Comparison of ENCODE assay signal across 9 cellular contexts in genomic region chr2:61018798-61019197, GRCh38. TPM values are rescaled to one million over a fixed set of nuclear protein-coding genes. Genes with fewer than 3 reads are reported as not detected.
DNase-seq lines count a peak whose midpoint lies in the region; ATAC-seq and TF ChIP-seq lines count a peak whose summit lies in the region.
"Had no signal": no experiment of that assay in that cellular context is flagged by ENCODE, and none has a peak within 500 bp of the region (broad histone marks: within the 10 kb centered on the region; RNA-seq: fewer than 3 reads in every experiment).

No MANE protein-coding gene starts in this region.

- H3K4me3 ChIP-seq in GM12864 (ENCODE audit: low read depth, low read length) (peak overlapping the region; percentile 68), SK-N-MC (peak overlapping the region; percentile 91), fibroblast of lung (replicated peaks in 1 of 4; ENCODE audit: control extremely low read depth in 1 of 4, insufficient read depth in 1 of 4, low read depth in 3 of 4, low read length in 4 of 4) (peak overlapping the region; percentile 85 to 97 (median 91)), sigmoid colon (peak overlapping the region; percentile 80 to 96 (median 88))

- no peak for TF ChIP-seq POLR2A in sigmoid colon (IDR thresholded peaks at IDR 0.05)

- H3K27me3 ChIP-seq in fibroblast of lung (ENCODE audit: control insufficient read depth, insufficient read depth, low read length) (no peaks in the 10 kb centered on the region), sigmoid colon (no peaks in the 10 kb centered on the region)

- H4K20me1 ChIP-seq in fibroblast of lung (ENCODE audit: control insufficient read depth, extremely low read depth, insufficient read depth, low read length) = no peaks in the 10 kb centered on the region

- H3K4me2 ChIP-seq in fibroblast of lung (ENCODE audit: extremely low read depth, insufficient read depth, low read length) = peak overlapping the region; percentile 81

- intact Hi-C loops in sigmoid colon (cut with DNase I) = loop anchor here (5.0 kb wide), 2 partner anchors 49 to 136 kb away; partner anchors contain the start of genes REL and SANBR

- H3K9me3 ChIP-seq in SK-N-MC (ENCODE audit: low read depth, low read length) = no peaks in the 10 kb centered on the region
- H3K9me3 ChIP-seq in fibroblast of lung (ENCODE audit: control insufficient read depth, insufficient read depth, low read depth, low read length) = no peaks in the 10 kb centered on the region
- no peaks in the 10 kb centered on the region for H3K9me3 ChIP-seq in sigmoid colon

- no peak overlapping the region for H2AFZ ChIP-seq in fibroblast of lung (ENCODE audit: low read length)

- H3K27ac ChIP-seq in SK-N-MC (peak overlapping the region; percentile 62; the same call in 1 of the 2 replicates), fibroblast of lung (ENCODE audit: insufficient read depth, low read length) (no peak overlapping the region), sigmoid colon (peak overlapping the region; percentile 91 to 96 (median 92))

- DNase-seq in GM12864 (ENCODE audit: low read depth) (no peak), SK-N-MC (ENCODE audit: low read depth, low spot score) (no peak), fibroblast of lung (ENCODE audit: low read depth in 2 of 2) (no peak), sigmoid colon (no peak), NCI-H2171 treated with DMSO at 0.1 percent for 48 hours (lab: John Stamatoyannopoulos, UW) (no peak)
- DNase-seq in stimulated activated CD4-positive, alpha-beta T cell treated with anti-CD3 and anti-CD28 coated beads, Interleukin-4, amount 100 ng/mL, for 24 hours = no peak
- DNase-seq: effector CD8-positive, alpha-beta T cell had no signal

- TF ChIP-seq EP300 in sigmoid colon (IDR thresholded peaks at IDR 0.05) = no peak

- WGBS in sigmoid colon, 2 donors = 9 to 29% methylated on average over 6 of the region's 6 CpGs

- TF ChIP-seq CTCF in GM12864 (IDR thresholded peaks at IDR 0.05; ENCODE audit: low read depth, low read length, missing control alignments) = no peak
- no peak for TF ChIP-seq CTCF in fibroblast of lung (conservative IDR thresholded peaks at IDR 0.05 in 1 of 2, IDR thresholded peaks at IDR 0.05 in 1 of 2; ENCODE audit: low read depth in 1 of 2, low read length in 2 of 2)
- no peak for TF ChIP-seq CTCF in sigmoid colon (IDR thresholded peaks at IDR 0.05)

- peaks cover 45% of the 10 kb centered on the region for H3K79me2 ChIP-seq in fibroblast of lung (ENCODE audit: control insufficient read depth, insufficient read depth, low read length)

- no peaks in the 10 kb centered on the region for H3K4me1 ChIP-seq in fibroblast of lung (ENCODE audit: control insufficient read depth, extremely low read depth, insufficient read depth, low read length)
- H3K4me1 ChIP-seq in sigmoid colon = peaks cover 0 to 34% (median 15%) of the 10 kb centered on the region in 4 donors

- H3K9ac ChIP-seq in SK-N-MC (ENCODE audit: insufficient read length) = peak overlapping the region; percentile 90
- no peak overlapping the region for H3K9ac ChIP-seq in fibroblast of lung (ENCODE audit: insufficient read depth, low read length)

- peaks cover 32% of the 10 kb centered on the region for H3K36me3 ChIP-seq in SK-N-MC (ENCODE audit: insufficient read depth, low read length)
- no peaks in the 10 kb centered on the region for H3K36me3 ChIP-seq in fibroblast of lung (ENCODE audit: control insufficient read depth, insufficient read depth, low read length)
- peaks cover 0 to 8% (median 0%) of the 10 kb centered on the region in 4 donors for H3K36me3 ChIP-seq in sigmoid colon

- no peak for ATAC-seq in HG03469 (IDR thresholded peaks at IDR 0.05; ENCODE audit: unreplicated experiment)
- ATAC-seq in HG03108 (IDR thresholded peaks at IDR 0.05; ENCODE audit: unreplicated experiment) = no peak

RNA-seq across cellular contexts. Expression of gene PUS10, which starts 0.7 kb away (rescaled TPM):
- total RNA-seq in fibroblast of lung = 7.7 and 9.2 TPM in 2 replicates
- polyA plus RNA-seq in fibroblast of lung = 5.5 and 6.0 TPM in 2 replicates
- polyA plus RNA-seq in fibroblast of lung (2012) = 3.6 and 4.4 TPM in 2 replicates
- polyA minus RNA-seq in fibroblast of lung (ENCODE audit: low replicate concordance) = 0.59 and 2.4 TPM in 2 replicates
- 1 to 10 TPM; 3.1 to 7.6 (median 5.5) TPM for total RNA-seq in sigmoid colon
- polyA plus RNA-seq in sigmoid colon = 1 to 10 TPM; 4.2 to 8.3 (median 4.6) TPM

RNA-seq across cellular contexts. Expression of gene PEX13, which starts 1.3 kb away (rescaled TPM):
- total RNA-seq in fibroblast of lung (25.2 and 28.1 TPM in 2 replicates), sigmoid colon (10 to 100 TPM; 19.1 to 61.6 (median 30.4) TPM)
- polyA plus RNA-seq in fibroblast of lung (15.6 and 20.4 TPM in 2 replicates), sigmoid colon (10 to 100 TPM; 12.0 to 14.3 (median 12.8) TPM)
- 10.9 and 12.4 TPM in 2 replicates for polyA plus RNA-seq in fibroblast of lung (2012)
- 21.5 and 33.3 TPM in 2 replicates for polyA minus RNA-seq in fibroblast of lung (ENCODE audit: low replicate concordance)

RNA-seq across cellular contexts. Expression of gene SANBR, which starts 46.9 kb away (rescaled TPM):
- 16.4 and 21.0 TPM in 2 replicates for total RNA-seq in fibroblast of lung
- polyA plus RNA-seq in fibroblast of lung = 7.7 and 7.9 TPM in 2 replicates
- polyA plus RNA-seq in fibroblast of lung (2012) = 5.7 and 6.1 TPM in 2 replicates
- 1.3 and 1.5 TPM in 2 replicates for polyA minus RNA-seq in fibroblast of lung (ENCODE audit: low replicate concordance)
- total RNA-seq in sigmoid colon = 10 to 100 TPM in 3 of 4 donors, 1 to 10 TPM in 1; 3.1 to 18.5 (median 13.5) TPM
- 1 to 10 TPM; 3.0 to 6.5 (median 6.5) TPM for polyA plus RNA-seq in sigmoid colon
